In the genomic region with DNA sequence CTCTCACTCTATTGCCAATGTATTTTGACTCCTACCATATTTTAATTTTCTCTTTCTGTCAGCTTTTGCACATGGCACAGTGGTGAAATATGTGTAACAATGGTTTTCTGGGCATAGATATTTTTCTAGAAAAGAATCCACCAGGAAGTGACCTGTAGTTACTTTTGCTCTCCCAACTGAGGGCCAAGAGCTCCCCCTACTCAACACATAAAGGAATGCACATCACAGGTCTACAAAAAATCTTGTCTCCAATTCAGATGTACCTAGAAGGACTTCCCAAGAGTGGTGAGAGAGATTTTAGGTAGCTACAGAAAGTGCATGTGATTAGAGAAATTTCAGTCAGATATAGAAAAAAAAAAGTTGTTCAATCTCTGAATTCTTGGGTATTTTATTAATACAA, we compare ENCODE assay signal across 13 cellular contexts. TPM values are rescaled to one million over a fixed set of nuclear protein-coding genes. Genes with fewer than 3 reads are reported as not detected.
DNase-seq lines count a peak whose midpoint lies in the region; ATAC-seq and TF ChIP-seq lines count a peak whose summit lies in the region.
"Had no signal": no experiment of that assay in that cellular context is flagged by ENCODE, and none has a peak within 500 bp of the region (broad histone marks: within the 10 kb centered on the region; RNA-seq: fewer than 3 reads in every experiment).

No MANE protein-coding gene starts in this region.

- H3K27ac ChIP-seq in 22Rv1 (no peak overlapping the region), heart left ventricle (no peak overlapping the region)
- H3K27ac ChIP-seq: BLaER1 treated with 17β-estradiol and CSF1 and Interleukin-3, amounts not matched to agents 10 nM and 100 nM; left lung; thyroid gland had no signal

- H3K9me3 Mint-ChIP-seq in brain = no peaks in the 10 kb centered on the region

- H3K4me3 Mint-ChIP-seq in brain = no peak overlapping the region

- DNase-seq in NCI-H446 treated with DMSO at 0.1 percent for 48 hours (lab: John Stamatoyannopoulos, UW) = peak; percentile 9
- DNase-seq in NCI-H748 treated with DMSO at 0.1 percent for 48 hours (lab: John Stamatoyannopoulos, UW) = no peak
- no peak for DNase-seq in retina
- DNase-seq in heart left ventricle = no peak
- no peak for DNase-seq in T1000 (lab: John Stamatoyannopoulos, UW)
- DNase-seq: activated CD4-positive, alpha-beta T cell treated with anti-CD3 and anti-CD28 coated beads, Interleukin-2, amount 50 U/mL, for 4 hours; left lung; thyroid gland had no signal

- peaks cover 3% of the 10 kb centered on the region for H3K27me3 Mint-ChIP-seq in brain

- no peaks in the 10 kb centered on the region for H3K9me3 ChIP-seq in heart left ventricle
- H3K9me3 ChIP-seq: BLaER1 treated with 17β-estradiol and CSF1 and Interleukin-3, amounts not matched to agents 10 nM and 100 nM; left lung; thyroid gland had no signal

- peak; percentile 40; the same call in 1 of the 2 replicates for TF ChIP-seq CTCF in 22Rv1 (IDR thresholded peaks at IDR 0.05)
- peak; percentile 13 to 25 for TF ChIP-seq CTCF in brain (conservative IDR thresholded peaks at IDR 0.05)
- no peak for TF ChIP-seq CTCF in heart left ventricle (IDR thresholded peaks at IDR 0.05)

- intact Hi-C loops in heart left ventricle (cut with DNase I) = no loop called here

- H3K36me3 Mint-ChIP-seq in brain = no peaks in the 10 kb centered on the region

- ATAC-seq in GM21526 (IDR thresholded peaks at IDR 0.05; ENCODE audit: low FRiP score, unreplicated experiment) (peak; percentile 62), heart left ventricle (no peak)
- ATAC-seq: left lung had no signal

- no peaks in the 10 kb centered on the region for H3K4me1 Mint-ChIP-seq in brain

- no peaks in the 10 kb centered on the region for H3K4me1 ChIP-seq in heart left ventricle
- H3K4me1 ChIP-seq: BLaER1 treated with 17β-estradiol and CSF1 and Interleukin-3, amounts not matched to agents 10 nM and 100 nM; left lung; thyroid gland had no signal

- peaks cover 0 to 4% (median 0%) of the 10 kb centered on the region in 9 donors for H3K27me3 ChIP-seq in heart left ventricle
- H3K27me3 ChIP-seq: BLaER1 treated with 17β-estradiol and CSF1 and Interleukin-3, amounts not matched to agents 10 nM and 100 nM; left lung; thyroid gland had no signal

- H3K27ac Mint-ChIP-seq in brain = no peak overlapping the region

- no peak for TF ChIP-seq POLR2A in heart left ventricle (IDR thresholded peaks at IDR 0.05)

- H3K36me3 ChIP-seq in heart left ventricle = no peaks in the 10 kb centered on the region
- H3K36me3 ChIP-seq: BLaER1 treated with 17β-estradiol and CSF1 and Interleukin-3, amounts not matched to agents 10 nM and 100 nM; left lung; thyroid gland had no signal

- H3K4me3 ChIP-seq in heart left ventricle = no peak overlapping the region
- H3K4me3 ChIP-seq: BLaER1 treated with 17β-estradiol and CSF1 and Interleukin-3, amounts not matched to agents 10 nM and 100 nM; left lung; thyroid gland had no signal

RNA-seq across cellular contexts. Expression of gene CPA3, which starts 15.6 kb away (rescaled TPM):
- polyA plus RNA-seq in brain (ENCODE audit: insufficient read depth, low read depth, low replicate concordance) = not detected
- 1 to 10 TPM in 4 of 9 donors, under 1 TPM in 4, not detected in 1; 0.43 to 5.1 (median 1.1) TPM for total RNA-seq in heart left ventricle
- under 1 TPM in 1 of 2 donors, not detected in 1; 0.85 TPM for polyA plus RNA-seq in heart left ventricle

RNA-seq across cellular contexts. Expression of gene CPB1, which starts 53.1 kb away (rescaled TPM):
- polyA plus RNA-seq in brain (ENCODE audit: insufficient read depth, low read depth, low replicate concordance) (0.75 TPM), heart left ventricle (under 1 TPM in 1 of 2 donors, not detected in 1; 0.08 TPM)
- total RNA-seq in heart left ventricle = 10 to 100 TPM in 1 of 9 donors, 1 to 10 TPM in 3, under 1 TPM in 1, not detected in 4; 0.67 to 27.7 (median 2.1) TPM
- total RNA-seq: dermis microvascular lymphatic vessel endothelial cell, left lung had no signal

Comparison
In these comparisons a context has a peak if more than half of its experiments do, and no peak if none do; other contexts are left out.
1. CTCF ChIP-seq: peak in 22Rv1 (single experiment) and brain (2 of 2); none in heart left ventricle (0 of 12).